Comparison of ENCODE assay signal across 33 cellular contexts in the genomic region with DNA sequence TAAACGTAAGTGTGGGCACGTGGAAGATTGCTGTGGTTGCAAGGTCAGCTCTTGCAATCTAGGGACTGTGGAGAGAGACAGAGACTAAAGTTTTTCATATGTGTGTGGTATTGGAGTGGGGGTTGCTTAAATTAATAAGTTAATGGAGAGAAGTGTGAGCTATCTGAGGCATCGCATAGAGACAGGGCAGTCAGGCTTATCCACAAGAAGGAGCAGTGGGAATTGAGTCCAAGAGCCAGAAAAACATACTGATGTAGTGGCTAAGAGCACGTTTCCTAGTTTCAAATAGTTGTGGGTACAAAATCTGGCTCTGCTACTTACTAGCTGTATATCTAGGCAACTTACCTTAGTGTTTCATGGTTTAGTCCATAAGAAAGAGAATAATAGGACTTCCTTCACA.
"Had no signal": no experiment of that assay in that cellular context is flagged by ENCODE, and none has a peak within 500 bp of the region (broad histone marks: within the 10 kb centered on the region; RNA-seq: fewer than 3 reads in every experiment).

No MANE protein-coding gene starts in this region.

- H3K36me3 Mint-ChIP-seq: activated naive CD4-positive, alpha-beta T cell treated with anti-CD3 and anti-CD28 coated beads, Interleukin-2, amount 50 U/mL, for 24 hours; activated naive CD8-positive, alpha-beta T cell treated with anti-CD3 and anti-CD28 coated beads, Interleukin-2, amount 10 ng/mL, durations not matched to agents 7 days and 5 days had no signal

- DNase-seq: activated CD4-positive, alpha-beta T cell treated with anti-CD3 and anti-CD28 coated beads for 36 hours; activated CD4-positive, alpha-beta T cell treated with anti-CD3 and anti-CD28 coated beads, Interleukin-2, amount 10 ng/mL, durations not matched to agents 7 days and 5 days; activated CD4-positive, alpha-beta T cell treated with anti-CD3 and anti-CD28 coated beads, Interleukin-2, amount 50 U/mL, for 48 hours; activated CD8-positive, alpha-beta T cell treated with anti-CD3 and anti-CD28 coated beads, Interleukin-2, amount 10 ng/mL, durations not matched to agents 7 days and 5 days; activated gamma-delta T cell; activated naive CD4-positive, alpha-beta T cell treated with Interleukin-2 at 50 U/mL for 16 hours; activated naive CD8-positive, alpha-beta T cell treated with anti-CD3 and anti-CD28 coated beads, Interleukin-2, amount 10 ng/mL, durations not matched to agents 7 days and 5 days; activated T-cell treated with anti-CD3 and anti-CD28 coated beads, Interleukin-2, amount 50 U/mL, for 24 hours; anterior cingulate cortex; Kasumi-1; KG1; MM.1S; MV-4-11; NCI-H1092; NCI-H1436 treated with DMSO at 0.1 percent for 48 hours; NCI-H1694 treated with DMSO at 0.1 percent for 48 hours; NCI-H2029 treated with DMSO at 0.1 percent for 48 hours; NCI-H2107; NCI-H2171; NCI-H510A; NCI-H526; NK-92 treated with Interleukin-12 subunit alpha and Interleukin-12 subunit beta, amount 100 ng/mL, for 24 hours; PC-3; Peyer's patch; RPMI8226; SHP77 treated with DMSO at 0.1 percent for 48 hours; SK-N-SH had no signal

- H3K4me1 ChIP-seq: Peyer's patch, SJSA1 had no signal

- H3K9me3 Mint-ChIP-seq: activated CD4-positive, alpha-beta T cell treated with anti-CD3 and anti-CD28 coated beads, Interleukin-2, amount 10 ng/mL, durations not matched to agents 7 days and 5 days; activated naive CD4-positive, alpha-beta T cell treated with anti-CD3 and anti-CD28 coated beads, Interleukin-2, amount 50 U/mL, for 24 hours; activated naive CD8-positive, alpha-beta T cell treated with anti-CD3 and anti-CD28 coated beads, Interleukin-2, amount 10 ng/mL, durations not matched to agents 7 days and 5 days; activated T-cell treated with anti-CD3 and anti-CD28 coated beads, Interleukin-2, amount 50 U/mL, for 24 hours; activated T-helper 2 cell treated with anti-CD3 and anti-CD28 coated beads, Interferon-gamma antibody, Interleukin-2, Interleukin-4, amounts not matched to agents 10 μg/mL and 5 μg/mL and 100 μg/mL, durations not matched to agents 14 hours and 24 hours and 36 hours; T-helper 1 cell treated with Interleukin-12 subunit alpha and Interleukin-12 subunit beta and Interleukin-4 antibody, amounts not matched to agents 30 μg/mL and 1 μg/mL, for 36 hours; T-helper 2 cell treated with Interferon-gamma antibody and Interleukin-4, amounts not matched to agents 5 μg/mL and 100 μg/mL, for 36 hours had no signal

- ATAC-seq: activated CD4-positive, alpha-beta T cell treated with anti-CD3 and anti-CD28 coated beads for 36 hours; activated CD4-positive, CD25-positive, alpha-beta regulatory T cell treated with anti-CD3 and anti-CD28 coated beads, Interleukin-2, amount 50 U/mL, for 24 hours; activated CD8-positive, alpha-beta T cell treated with anti-CD3 and anti-CD28 coated beads, Interleukin-2, amount 10 ng/mL, durations not matched to agents 7 days and 5 days; PC-3 had no signal

- H3K9ac ChIP-seq: SK-N-SH had no signal

- H3K9me3 ChIP-seq: Peyer's patch, SJSA1, SK-N-SH had no signal

- H3K27me3 Mint-ChIP-seq: activated naive CD8-positive, alpha-beta T cell treated with anti-CD3 and anti-CD28 coated beads, Interleukin-2, amount 10 ng/mL, durations not matched to agents 7 days and 5 days had no signal

- H3K27me3 ChIP-seq: Peyer's patch, SJSA1 had no signal

- H3K4me1 Mint-ChIP-seq: activated CD4-positive, alpha-beta T cell treated with anti-CD3 and anti-CD28 coated beads for 36 hours; activated CD4-positive, alpha-beta T cell treated with anti-CD3 and anti-CD28 coated beads, Interleukin-2, amount 10 ng/mL, durations not matched to agents 7 days and 5 days; activated naive CD4-positive, alpha-beta T cell treated with anti-CD3 and anti-CD28 coated beads, Interleukin-2, amount 50 U/mL, for 24 hours; activated naive CD8-positive, alpha-beta T cell treated with anti-CD3 and anti-CD28 coated beads, Interleukin-2, amount 10 ng/mL, durations not matched to agents 7 days and 5 days had no signal

- H3K27ac Mint-ChIP-seq: activated CD4-positive, alpha-beta T cell treated with anti-CD3 and anti-CD28 coated beads for 36 hours; activated CD4-positive, alpha-beta T cell treated with anti-CD3 and anti-CD28 coated beads, Interleukin-2, amount 10 ng/mL, durations not matched to agents 7 days and 5 days; activated CD8-positive, alpha-beta T cell treated with anti-CD3 and anti-CD28 coated beads, Interleukin-2, amount 10 ng/mL, durations not matched to agents 7 days and 5 days; activated naive CD4-positive, alpha-beta T cell treated with anti-CD3 and anti-CD28 coated beads, Interleukin-2, amount 50 U/mL, for 24 hours; activated naive CD8-positive, alpha-beta T cell treated with anti-CD3 and anti-CD28 coated beads, Interleukin-2, amount 10 ng/mL, durations not matched to agents 7 days and 5 days; activated T-cell treated with anti-CD3 and anti-CD28 coated beads, Interleukin-2, amount 50 U/mL, for 24 hours; activated T-helper 2 cell treated with anti-CD3 and anti-CD28 coated beads, Interferon-gamma antibody, Interleukin-2, Interleukin-4, amounts not matched to agents 10 μg/mL and 5 μg/mL and 100 μg/mL, durations not matched to agents 14 hours and 24 hours and 36 hours; T-helper 1 cell treated with Interleukin-12 subunit alpha and Interleukin-12 subunit beta and Interleukin-4 antibody, amounts not matched to agents 30 μg/mL and 1 μg/mL, for 36 hours; T-helper 2 cell treated with Interferon-gamma antibody and Interleukin-4, amounts not matched to agents 5 μg/mL and 100 μg/mL, for 36 hours had no signal

- H3K4me3 Mint-ChIP-seq: activated CD4-positive, alpha-beta T cell treated with anti-CD3 and anti-CD28 coated beads for 36 hours; activated CD4-positive, alpha-beta T cell treated with anti-CD3 and anti-CD28 coated beads, Interleukin-2, amount 10 ng/mL, durations not matched to agents 7 days and 5 days; activated CD8-positive, alpha-beta T cell treated with anti-CD3 and anti-CD28 coated beads, Interleukin-2, amount 10 ng/mL, durations not matched to agents 7 days and 5 days; activated naive CD4-positive, alpha-beta T cell treated with anti-CD3 and anti-CD28 coated beads, Interleukin-2, amount 50 U/mL, for 24 hours; activated naive CD8-positive, alpha-beta T cell treated with anti-CD3 and anti-CD28 coated beads, Interleukin-2, amount 10 ng/mL, durations not matched to agents 7 days and 5 days; activated T-cell treated with anti-CD3 and anti-CD28 coated beads, Interleukin-2, amount 50 U/mL, for 24 hours; T-helper 1 cell treated with Interleukin-12 subunit alpha and Interleukin-12 subunit beta and Interleukin-4 antibody, amounts not matched to agents 30 μg/mL and 1 μg/mL, for 36 hours; T-helper 2 cell treated with Interferon-gamma antibody and Interleukin-4, amounts not matched to agents 5 μg/mL and 100 μg/mL, for 36 hours had no signal

- H3K4me3 ChIP-seq: Peyer's patch, SJSA1 had no signal

- H3K27ac ChIP-seq: Peyer's patch, SJSA1 had no signal

- H3K36me3 ChIP-seq: Peyer's patch, SJSA1 had no signal
